Comparison of ENCODE assay signal across 7 cellular contexts in genomic region chr9:70111042-70111602, GRCh38.
A peak's percentile ranks its signal among the peaks of the same experiment; 100 is the strongest.
DNase-seq lines count a peak whose midpoint lies in the region; ATAC-seq, FAIRE-seq and TF ChIP-seq lines count a peak whose summit lies in the region.

No MANE protein-coding gene starts in this region.

- no peak overlapping the region for H3K4me3 ChIP-seq in WERI-Rb-1 (ENCODE audit: low read depth, low read length)

- ATAC-seq in HG02610 (IDR thresholded peaks at IDR 0.05; ENCODE audit: unreplicated experiment): peak; percentile 78
- ATAC-seq in left lobe of liver: peak; percentile 93

- TF ChIP-seq CTCF in WERI-Rb-1 (IDR thresholded peaks at IDR 0.05; ENCODE audit: low read depth, low read length): peak; percentile 79

- no peaks in the 10 kb centered on the region for H3K36me3 ChIP-seq in WERI-Rb-1

- no peak for FAIRE-seq in GM12891 (lab: Jason Lieb, UNC)

- H3K9me3 ChIP-seq in WERI-Rb-1 (ENCODE audit: severe bottlenecking): no peaks in the 10 kb centered on the region

- DNase-seq in GM12891 (ENCODE audit: insufficient read length, low spot score) (peak; percentile 16), NCI-H146 (lab: John Stamatoyannopoulos, UW) (peak; percentile 87), WERI-Rb-1 (peak; percentile 94), caudate nucleus (lab: John Stamatoyannopoulos, UW) (peak in 32 of 61 donors; percentile 1 to 53 (median 8)), left lobe of liver (ENCODE audit: low spot score) (peak; percentile 69)
- peak; percentile 14 to 51 for DNase-seq in stimulated activated CD4-positive, alpha-beta T cell treated with anti-CD3 and anti-CD28 coated beads, Interleukin-4, amount 100 ng/mL, for 4 hours

- H3K27me3 ChIP-seq in WERI-Rb-1 (ENCODE audit: insufficient read depth, low read depth, severe bottlenecking): no peaks in the 10 kb centered on the region

- H3K27ac ChIP-seq in WERI-Rb-1 (peak overlapping the region; percentile 88), caudate nucleus (ENCODE audit: low read depth, low read length) (no peak overlapping the region)

- TF ChIP-seq POLR2A in GM12891 (IDR thresholded peaks at IDR 0.05; ENCODE audit: low read depth, low read length): no peak

TF ChIP-seq in GM12891, 5 proteins besides CTCF, POLR2A, EP300 and RAD21:
- TF ChIP-seq TAF1 (IDR thresholded peaks at IDR 0.05; ENCODE audit: low read depth, low read length): no peak
- TF ChIP-seq PAX5 (IDR thresholded peaks at IDR 0.05; ENCODE audit: insufficient read depth, low read length, severe bottlenecking): no peak
- TF ChIP-seq POLR2AphosphoS5 (IDR thresholded peaks at IDR 0.05; ENCODE audit: low read depth, low read length): no peak
- TF ChIP-seq POU2F2 (IDR thresholded peaks at IDR 0.05; ENCODE audit: low read depth, low read length): no peak
- TF ChIP-seq SPI1 (IDR thresholded peaks at IDR 0.05; ENCODE audit: low read depth, low read length): 0 out of 2 replicates have a peak, but pooled peaks have one; percentile 5

Comparison
In these comparisons a context has a peak if more than half of its experiments do, and no peak if none do; other contexts are left out.
1. DNase-seq: peak in every context shown above with its lines; median percentile 94 in WERI-Rb-1; 87 in NCI-H146; 69 in left lobe of liver; 32 in stimulated activated CD4-positive, alpha-beta T cell treated with anti-CD3 and anti-CD28 coated beads, Interleukin-4, amount 100 ng/mL, for 4 hours; 16 in GM12891; 8 in caudate nucleus.